2 cellular contexts compared by ENCODE assay signal in genomic region chr4:79083406-79084010, GRCh38.
TF ChIP-seq lines count a peak whose summit lies in the region.

No MANE protein-coding gene starts in this region.

TF ChIP-seq in SK-N-SH treated with all-trans-retinoic acid at 6 μM for 48 hours, 23 proteins besides CTCF, POLR2A, EP300 and RAD21 (continued from another document):
- no peak for TF ChIP-seq CSRNP3 (CRISPR knock-in tag; IDR thresholded peaks at IDR 0.05)

TF ChIP-seq in SK-N-SH, 30 proteins besides CTCF, POLR2A, EP300 and RAD21 (continued from another document):
- TF ChIP-seq ZBTB33 (IDR thresholded peaks at IDR 0.05; ENCODE audit: borderline replicate concordance, low read depth) (no peak), GATA2 (CRISPR knock-in tag; IDR thresholded peaks at IDR 0.05) (no peak), USF1 (IDR thresholded peaks at IDR 0.05; ENCODE audit: borderline replicate concordance, low read depth) (no peak), ELF1 (IDR thresholded peaks at IDR 0.05) (no peak), PBX3 (IDR thresholded peaks at IDR 0.05) (no peak)
